Comparison of ENCODE assay signal across 7 cellular contexts in the genomic region with DNA sequence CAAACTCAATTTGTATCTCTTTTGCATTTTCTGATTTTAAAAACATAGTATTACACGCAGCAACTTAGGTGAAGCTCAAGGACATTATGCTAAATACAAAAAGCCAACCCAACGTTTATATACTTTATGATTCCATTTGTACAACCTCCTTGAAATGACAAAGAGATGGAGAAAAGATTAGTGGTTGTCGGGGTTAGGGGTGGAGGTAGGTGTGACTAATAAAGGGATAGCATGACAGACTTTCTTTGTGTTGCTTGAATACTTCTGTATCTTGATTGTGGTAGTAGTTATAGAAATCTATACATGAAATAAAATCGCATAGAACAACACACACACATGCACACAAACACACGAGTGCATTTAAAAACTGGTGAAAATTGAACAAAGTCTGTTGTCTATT. TPM values are rescaled to one million over a fixed set of nuclear protein-coding genes. Genes with fewer than 3 reads are reported as not detected.
"Had no signal": no experiment of that assay in that cellular context is flagged by ENCODE, and none has a peak within 500 bp of the region (broad histone marks: within the 10 kb centered on the region; RNA-seq: fewer than 3 reads in every experiment).

No MANE protein-coding gene starts in this region.

- H3K4me3 Mint-ChIP-seq: GM23338 had no signal

- H3K4me3 ChIP-seq: GM23338, K562 had no signal

- H2AFZ ChIP-seq: GM23338 had no signal

- DNase-seq: H7, HCEC 1CT, IMR-90, KG1 had no signal

- FAIRE-seq: HTR-8/SVneo, K562 had no signal

- H3K27ac Mint-ChIP-seq: GM23338 had no signal

- H3K4me2 ChIP-seq: GM23338 had no signal

RNA-seq across cellular contexts. Expression of a gene that starts 42.5 kb away (rescaled TPM):
- total RNA-seq: K562 had no signal
